16 cellular contexts compared by ENCODE assay signal in the genomic region with DNA sequence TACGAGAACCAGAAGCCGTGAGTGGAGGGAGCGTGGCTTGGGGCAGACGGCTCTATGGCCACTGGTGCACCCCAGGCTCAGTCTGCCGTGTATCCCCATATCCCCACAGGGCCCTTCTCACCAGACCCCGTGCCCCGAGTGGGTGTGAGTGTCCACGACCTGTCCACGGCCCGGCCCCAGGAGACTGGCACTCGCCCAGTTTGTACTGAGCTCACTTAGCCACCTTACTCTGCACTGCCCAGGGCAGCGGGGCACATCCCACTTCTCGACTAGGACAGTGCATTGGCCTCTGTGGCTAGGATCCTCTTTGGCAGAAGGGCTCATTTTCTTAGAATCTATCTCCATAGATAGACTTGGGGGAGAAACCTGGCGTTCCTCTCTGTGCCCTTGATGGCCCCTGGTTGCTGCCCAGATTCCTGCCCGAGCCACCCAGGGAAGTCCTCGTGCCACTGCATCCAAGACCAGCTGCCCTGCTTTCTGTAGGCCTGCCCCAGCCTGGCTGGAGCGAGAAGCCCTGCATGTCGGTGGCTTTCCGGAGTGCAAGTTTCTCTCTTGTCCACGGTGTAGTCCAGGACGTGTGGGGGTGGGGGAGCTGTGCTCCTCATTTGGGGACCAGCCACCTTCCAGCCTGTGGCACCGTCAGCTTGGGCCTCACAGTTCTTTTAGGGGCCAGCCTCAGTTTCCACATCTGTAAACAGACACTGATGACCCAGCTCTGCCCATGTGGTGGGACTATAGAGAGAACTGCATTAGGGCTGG. TPM values are rescaled to one million over a fixed set of nuclear protein-coding genes. Genes with fewer than 3 reads are reported as not detected.
DNase-seq lines count a peak whose midpoint lies in the region; ATAC-seq and TF ChIP-seq lines count a peak whose summit lies in the region.
"Had no signal": no experiment of that assay in that cellular context is flagged by ENCODE, and none has a peak within 500 bp of the region (broad histone marks: within the 10 kb centered on the region; RNA-seq: fewer than 3 reads in every experiment).

No MANE protein-coding gene starts in this region.

- no peaks in the 10 kb centered on the region for H3K79me2 ChIP-seq in HCT116 (ENCODE audit: insufficient read depth, low read length)

- H3K4me1 ChIP-seq in HCT116 (ENCODE audit: control insufficient read depth in 1 of 2, insufficient read depth in 2 of 2, low read length in 2 of 2) (peaks cover 0 to 13% of the 10 kb centered on the region in 2 experiments; a peak in 3 of 4 replicates), right cardiac atrium (ENCODE audit: control insufficient read depth, insufficient read depth, low read length) (no peaks in the 10 kb centered on the region), sigmoid colon (peaks cover 0 to 6% (median 2%) of the 10 kb centered on the region in 4 donors)

- intact Hi-C loops in Calu3 (cut with micrococcal nuclease; ENCODE audit: unreplicated experiment): no loop called here
- intact Hi-C loops in HCT116 (cut with micrococcal nuclease): no loop called here
- intact Hi-C loops in right cardiac atrium (cut with DNase I): loop anchor here in 1 of 4 donors (10.0 kb wide), 1 partner anchor 72 kb away; no protein-coding TSS in a partner anchor
- intact Hi-C loops in sigmoid colon (cut with DNase I): no loop called here

- H3K36me3 ChIP-seq in HCT116 (ENCODE audit: control insufficient read depth in 1 of 2, insufficient read depth in 2 of 2, low read length in 2 of 2): peaks cover 0 to 14% of the 10 kb centered on the region in 2 experiments; a peak in 2 of 4 replicates
- H3K36me3 ChIP-seq in sigmoid colon: peaks cover 32 to 85% (median 57%) of the 10 kb centered on the region in 4 donors

- H3K4me3 Mint-ChIP-seq in Calu3 (ENCODE audit: low read depth, unreplicated experiment): peak overlapping the region; percentile 26
- H3K4me3 Mint-ChIP-seq: CD8-positive, alpha-beta memory T cell had no signal

- no peak overlapping the region for H2AFZ ChIP-seq in HCT116 (ENCODE audit: low read depth, low read length, poor library complexity, severe bottlenecking)

- WGBS in right cardiac atrium: 85% methylated on average over 22 of the region's 22 CpGs
- 91 to 94% methylated on average over 22 of the region's 22 CpGs for WGBS in sigmoid colon, 2 donors

- POLR2A ChIA-PET in HCT116 (lab: Charles Lee): no interaction called here

- H3K36me3 Mint-ChIP-seq in Calu3 (ENCODE audit: insufficient read depth, unreplicated experiment): peaks cover 23% of the 10 kb centered on the region

- no peaks in the 10 kb centered on the region for H3K9me3 Mint-ChIP-seq in Calu3 (ENCODE audit: low read depth, unreplicated experiment)
- H3K9me3 Mint-ChIP-seq: CD8-positive, alpha-beta memory T cell had no signal

- RAD21 ChIA-PET in HCT116 (lab: Charles Lee; ENCODE audit: low non-redundant PET in 1 of 2, low total read pairs in 2 of 2, uncharacterized antibody in 2 of 2, unreplicated experiment in 2 of 2): no interaction called here

- no peak for TF ChIP-seq CTCF in Calu3 (IDR thresholded peaks at IDR 0.05; ENCODE audit: unreplicated experiment)
- no peak for TF ChIP-seq CTCF in HCT116 (IDR thresholded peaks at IDR 0.05 in 2 of 3, conservative IDR thresholded peaks at IDR 0.05 in 1 of 3; ENCODE audit: borderline replicate concordance in 1 of 3, insufficient read depth in 1 of 3, low read depth in 2 of 3, low read length in 2 of 3)
- no peak for TF ChIP-seq CTCF in sigmoid colon (IDR thresholded peaks at IDR 0.05)

- H3K27ac ChIP-seq in HCT116 (ENCODE audit: low read depth, low read length) (no peak overlapping the region), right cardiac atrium (ENCODE audit: low read length) (no peak overlapping the region), sigmoid colon (no peak overlapping the region)
- H3K27ac ChIP-seq: BLaER1 had no signal

- H3K27ac Mint-ChIP-seq in Calu3 (ENCODE audit: unreplicated experiment): no peak overlapping the region

- H4K20me1 ChIP-seq in HCT116 (ENCODE audit: insufficient read depth): no peaks in the 10 kb centered on the region

- H3K9me3 ChIP-seq in HCT116 (ENCODE audit: control insufficient read depth in 1 of 2, insufficient read depth in 1 of 2, low read depth in 1 of 2, low read length in 2 of 2) (no peaks in the 10 kb centered on the region), right cardiac atrium (ENCODE audit: control insufficient read depth, low read length) (no peaks in the 10 kb centered on the region), sigmoid colon (no peaks in the 10 kb centered on the region)
- H3K9me3 ChIP-seq: BLaER1 had no signal

- no peak for TF ChIP-seq RAD21 in HCT116 (IDR thresholded peaks at IDR 0.05; ENCODE audit: low read depth)

- no peak for TF ChIP-seq EP300 in sigmoid colon (IDR thresholded peaks at IDR 0.05)

- TF ChIP-seq POLR2A in HCT116 (IDR thresholded peaks at IDR 0.05; ENCODE audit: borderline replicate concordance, extremely low read depth, insufficient read depth, insufficient read length) (no peak), sigmoid colon (IDR thresholded peaks at IDR 0.05) (no peak), GM18505 (IDR thresholded peaks at IDR 0.05; ENCODE audit: borderline replicate concordance, extremely low read depth, insufficient read depth, insufficient read length) (no peak)

- no peak overlapping the region for H3K4me3 ChIP-seq in HCT116 (replicated peaks in 1 of 2; ENCODE audit: low read depth in 1 of 2, low read length in 2 of 2)
- no peak overlapping the region for H3K4me3 ChIP-seq in right cardiac atrium (ENCODE audit: low read length)
- no peak overlapping the region for H3K4me3 ChIP-seq in sigmoid colon
- H3K4me3 ChIP-seq: BLaER1 had no signal

- ATAC-seq in HCT116 (peak; percentile 16; the same call in 1 of the 2 replicates), right cardiac atrium (no peak), GM18505 (IDR thresholded peaks at IDR 0.05; ENCODE audit: unreplicated experiment) (no peak)
- ATAC-seq: PC-3 had no signal

- peaks cover 8% of the 10 kb centered on the region for H3K4me1 Mint-ChIP-seq in Calu3 (ENCODE audit: low read depth, unreplicated experiment)

- H3K9me2 ChIP-seq in HCT116 (ENCODE audit: insufficient read depth): no peaks in the 10 kb centered on the region

- H3K27me3 ChIP-seq in HCT116 (ENCODE audit: insufficient read depth, low read length) (no peaks in the 10 kb centered on the region), right cardiac atrium (ENCODE audit: control insufficient read depth, insufficient read depth) (no peaks in the 10 kb centered on the region), sigmoid colon (no peaks in the 10 kb centered on the region)
- H3K27me3 ChIP-seq: BLaER1 had no signal

- DNase-seq in Calu3: no peak
- no peak for DNase-seq in HCT116 (ENCODE audit: low read depth, low spot score)
- DNase-seq in right cardiac atrium: peak in 2 of 3 donors; percentile 52 to 55
- peak; percentile 56 for DNase-seq in sigmoid colon
- DNase-seq in SHP77 (lab: John Stamatoyannopoulos, UW): no peak
- DNase-seq in cerebellar nuclear complex (lab: John Stamatoyannopoulos, UW): no peak
- DNase-seq: Kasumi-1, NCI-H1105 treated with DMSO at 0.1 percent for 48 hours, NCI-H1930, NCI-H2171, NCI-H446 treated with DMSO at 0.1 percent for 48 hours, NCI-H748 treated with DMSO at 0.1 percent for 48 hours, PC-3 had no signal

- peak overlapping the region; percentile 33; the same call in 1 of the 2 replicates for H3K4me2 ChIP-seq in HCT116 (ENCODE audit: low read length)
- H3K4me2 ChIP-seq: BLaER1 had no signal

- H3K9ac ChIP-seq in HCT116 (ENCODE audit: low read length): no peak overlapping the region
- H3K9ac ChIP-seq: BLaER1 had no signal

- no TSS peak for BruUV-seq in Calu3 (replicated peaks; lab: Mats Ljungman, UMichigan)
- no TSS peak for BruUV-seq in HCT116 (replicated peaks; lab: Mats Ljungman, UMichigan)

- CTCF ChIA-PET in Calu3 (lab: Charles Lee): no interaction called here
- CTCF ChIA-PET in HCT116 (lab: Charles Lee): no interaction called here

- H3K27me3 Mint-ChIP-seq in Calu3 (ENCODE audit: unreplicated experiment): no peaks in the 10 kb centered on the region
- H3K27me3 Mint-ChIP-seq: CD8-positive, alpha-beta memory T cell had no signal

TF ChIP-seq in HCT116, 20 proteins besides CTCF, POLR2A, EP300 and RAD21 (continues in another document):
- TF ChIP-seq, protein P1, sequence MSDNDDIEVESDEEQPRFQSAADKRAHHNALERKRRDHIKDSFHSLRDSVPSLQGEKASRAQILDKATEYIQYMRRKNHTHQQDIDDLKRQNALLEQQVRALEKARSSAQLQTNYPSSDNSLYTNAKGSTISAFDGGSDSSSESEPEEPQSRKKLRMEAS (IDR thresholded peaks at IDR 0.05): no peak
- no peak for TF ChIP-seq CEBPB (IDR thresholded peaks at IDR 0.05; ENCODE audit: low read depth)
- TF ChIP-seq, protein P2, sequence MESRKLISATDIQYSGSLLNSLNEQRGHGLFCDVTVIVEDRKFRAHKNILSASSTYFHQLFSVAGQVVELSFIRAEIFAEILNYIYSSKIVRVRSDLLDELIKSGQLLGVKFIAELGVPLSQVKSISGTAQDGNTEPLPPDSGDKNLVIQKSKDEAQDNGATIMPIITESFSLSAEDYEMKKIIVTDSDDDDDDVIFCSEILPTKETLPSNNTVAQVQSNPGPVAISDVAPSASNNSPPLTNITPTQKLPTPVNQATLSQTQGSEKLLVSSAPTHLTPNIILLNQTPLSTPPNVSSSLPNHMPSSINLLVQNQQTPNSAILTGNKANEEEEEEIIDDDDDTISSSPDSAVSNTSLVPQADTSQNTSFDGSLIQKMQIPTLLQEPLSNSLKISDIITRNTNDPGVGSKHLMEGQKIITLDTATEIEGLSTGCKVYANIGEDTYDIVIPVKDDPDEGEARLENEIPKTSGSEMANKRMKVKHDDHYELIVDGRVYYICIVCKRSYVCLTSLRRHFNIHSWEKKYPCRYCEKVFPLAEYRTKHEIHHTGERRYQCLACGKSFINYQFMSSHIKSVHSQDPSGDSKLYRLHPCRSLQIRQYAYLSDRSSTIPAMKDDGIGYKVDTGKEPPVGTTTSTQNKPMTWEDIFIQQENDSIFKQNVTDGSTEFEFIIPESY (IDR thresholded peaks at IDR 0.05; ENCODE audit: extremely low read depth, insufficient replicate concordance, low read length): no peak
- TF ChIP-seq ZFX (IDR thresholded peaks at IDR 0.05): no peak

RNA-seq across cellular contexts. Expression of gene TMEM120A, which starts 11.9 kb away (rescaled TPM):
- 19.3 and 30.8 TPM in 2 replicates for total RNA-seq in Calu3 (2022)
- total RNA-seq in HCT116 (2021; ENCODE audit: unreplicated experiment): 25.9 TPM
- 38.7 and 46.3 TPM in 2 replicates for polyA plus RNA-seq in HCT116 (2012)
- total RNA-seq in right cardiac atrium: 100 to 1,000 TPM in 1 of 4 donors, 10 to 100 TPM in 3; 67.7 to 111 (median 82.3) TPM
- polyA plus RNA-seq in right cardiac atrium: 88.7 TPM
- total RNA-seq in sigmoid colon: 10 to 100 TPM; 18.3 to 49.0 (median 35.9) TPM
- 10 to 100 TPM; 65.9 to 88.2 (median 77.5) TPM for polyA plus RNA-seq in sigmoid colon

Comparison
In these comparisons a context has a peak if more than half of its experiments do, and no peak if none do; other contexts are left out.
1. DNase-seq: peak in right cardiac atrium (2 of 3) and sigmoid colon (single experiment); none in Calu3 (single experiment), HCT116 (single experiment), SHP77 (0 of 2) and cerebellar nuclear complex (0 of 2).